In genomic region chr2:67834482-67834881, GRCh38 we compare ENCODE assay signal across 23 cellular contexts.
"Had no signal": no experiment of that assay in that cellular context is flagged by ENCODE, and none has a peak within 500 bp of the region (broad histone marks: within the 10 kb centered on the region; RNA-seq: fewer than 3 reads in every experiment).

No MANE protein-coding gene starts in this region.

- H3K27ac ChIP-seq: adrenal gland, ascending aorta, brain microvascular endothelial cell, epithelial cell of prostate had no signal

- H3K36me3 ChIP-seq: adrenal gland, ascending aorta, brain microvascular endothelial cell had no signal

- H3K27me3 ChIP-seq: adrenal gland, ascending aorta, brain microvascular endothelial cell had no signal

- H3K9me3 ChIP-seq: adrenal gland, ascending aorta had no signal

- ATAC-seq: activated CD4-positive, alpha-beta T cell treated with anti-CD3 and anti-CD28 coated beads for 36 hours; activated CD8-positive, alpha-beta memory T cell treated with anti-CD3 and anti-CD28 coated beads, Interleukin-2, amount 10 ng/mL, durations not matched to agents 7 days and 5 days; activated CD8-positive, alpha-beta T cell treated with anti-CD3 and anti-CD28 coated beads, Interleukin-2, amount 10 ng/mL, durations not matched to agents 7 days and 5 days; activated naive CD8-positive, alpha-beta T cell treated with anti-CD3 and anti-CD28 coated beads, Interleukin-2, amount 50 U/mL, for 24 hours had no signal

- H3K4me1 ChIP-seq: adrenal gland, ascending aorta had no signal

- DNase-seq: activated CD4-positive, alpha-beta memory T cell treated with anti-CD3 and anti-CD28 coated beads for 36 hours; activated CD4-positive, alpha-beta T cell treated with anti-CD3 and anti-CD28 coated beads for 36 hours; activated CD4-positive, alpha-beta T cell treated with anti-CD3 and anti-CD28 coated beads, Interleukin-2, amount 10 ng/mL, durations not matched to agents 24 days and 14 days; activated CD4-positive, CD25-positive, alpha-beta regulatory T cell; activated CD4-positive, CD25-positive, alpha-beta regulatory T cell treated with anti-CD3 and anti-CD28 coated beads, Interleukin-2, amount 50 U/mL, for 72 hours; activated CD8-positive, alpha-beta memory T cell treated with anti-CD3 and anti-CD28 coated beads, Interleukin-2, amount 10 ng/mL, durations not matched to agents 7 days and 5 days; activated CD8-positive, alpha-beta memory T cell treated with anti-CD3 and anti-CD28 coated beads, Interleukin-2, amount 50 U/mL, for 4 hours; activated CD8-positive, alpha-beta T cell treated with anti-CD3 and anti-CD28 coated beads, Interleukin-2, amount 10 ng/mL, durations not matched to agents 7 days and 5 days; activated effector memory CD4-positive, alpha-beta T cell treated with anti-CD3 and anti-CD28 coated beads, Interleukin-2, amount 50 U/mL, for 16 hours; activated naive CD4-positive, alpha-beta T cell treated with anti-CD3 and anti-CD28 coated beads for 36 hours; activated naive CD8-positive, alpha-beta T cell treated with anti-CD3 and anti-CD28 coated beads for 36 hours; activated naive CD8-positive, alpha-beta T cell treated with anti-CD3 and anti-CD28 coated beads, Interleukin-2, amount 50 U/mL, for 24 hours; activated T-cell treated with anti-CD3 and anti-CD28 coated beads, Interleukin-2, amount 50 U/mL, for 1 hour; activated T-cell treated with anti-CD3 and anti-CD28 coated beads, Interleukin-2, amount 50 U/mL, for 48 hours; adrenal gland; brain microvascular endothelial cell; cortex of kidney; dermis blood vessel endothelial cell; effector CD4-positive, alpha-beta T cell; foreskin fibroblast; T-helper 2 cell had no signal

- H3K4me3 ChIP-seq: adrenal gland, ascending aorta had no signal
